In the genomic region with DNA sequence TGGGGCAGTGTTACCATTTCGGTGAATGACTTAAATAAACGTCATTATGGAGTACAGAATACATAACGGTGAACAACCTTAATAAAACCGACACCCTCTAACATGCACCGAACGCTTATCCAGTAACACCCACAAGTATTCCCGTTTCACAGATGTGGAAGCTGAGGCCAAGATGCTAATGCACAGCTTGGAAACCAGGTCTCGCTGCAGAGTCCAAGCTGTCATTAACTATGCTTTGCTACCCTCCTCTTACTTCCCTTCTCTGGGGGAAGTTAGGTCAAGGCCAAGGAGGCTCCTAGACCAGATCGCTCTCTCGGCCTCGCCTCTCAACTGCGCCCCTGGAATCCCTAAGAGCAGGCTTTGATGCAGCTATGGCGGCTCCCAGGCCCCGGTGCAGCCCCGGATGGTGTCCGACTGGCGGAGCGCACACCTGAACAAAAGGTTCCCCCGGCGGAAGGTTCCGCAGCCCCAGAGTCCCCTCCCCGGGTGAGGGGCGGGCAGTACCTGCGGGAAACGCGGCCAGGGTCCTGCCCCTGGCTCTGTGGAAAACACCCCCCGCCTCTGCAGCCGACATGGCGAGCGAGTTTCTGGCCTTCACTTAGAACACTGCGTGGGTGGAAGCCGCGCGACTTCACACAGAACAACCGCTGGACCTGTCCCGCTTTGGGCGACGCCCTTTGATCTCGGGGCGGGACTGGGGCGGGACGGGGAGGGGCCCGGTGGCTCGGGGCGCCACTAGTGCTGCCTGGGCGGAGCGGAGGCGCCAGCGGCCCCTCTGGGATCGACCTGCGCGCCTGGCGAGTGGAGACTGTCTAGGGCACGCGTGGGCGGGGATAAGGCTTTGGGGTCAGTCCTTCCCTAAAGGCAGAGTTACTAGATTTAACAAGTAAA, we compare ENCODE assay signal across 1 cellular context.
A peak's percentile ranks its signal among the peaks of the same experiment; 100 is the strongest.
TF ChIP-seq lines count a peak whose summit lies in the region.

A gene with protein sequence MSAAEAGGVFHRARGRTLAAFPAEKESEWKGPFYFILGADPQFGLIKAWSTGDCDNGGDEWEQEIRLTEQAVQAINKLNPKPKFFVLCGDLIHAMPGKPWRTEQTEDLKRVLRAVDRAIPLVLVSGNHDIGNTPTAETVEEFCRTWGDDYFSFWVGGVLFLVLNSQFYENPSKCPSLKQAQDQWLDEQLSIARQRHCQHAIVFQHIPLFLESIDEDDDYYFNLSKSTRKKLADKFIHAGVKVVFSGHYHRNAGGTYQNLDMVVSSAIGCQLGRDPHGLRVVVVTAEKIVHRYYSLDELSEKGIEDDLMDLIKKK (minus strand): TSS at position 685 of the 891 bp plus-strand sequence. CDS start 111 bp downstream, at position 574.

TF ChIP-seq in HEK293, 187 proteins besides CTCF, POLR2A, EP300 and RAD21 (continued from another document and continues in another):
- TF ChIP-seq HOXD13 (CRISPR knock-in tag; IDR thresholded peaks at IDR 0.05; ENCODE audit: borderline replicate concordance) (0 out of 2 replicates have a peak, but pooled peaks have one; percentile 39), ZBTB17 (tag by site-specific recombination; IDR thresholded peaks at IDR 0.05) (peak; percentile 98), ZNF791 (tag by site-specific recombination; IDR thresholded peaks at IDR 0.05) (no peak), ZNF10 (tag by site-specific recombination; IDR thresholded peaks at IDR 0.05) (peak; percentile 65; the same call in 1 of the 2 replicates), KLF7 (tag by site-specific recombination; IDR thresholded peaks at IDR 0.05; ENCODE audit: borderline replicate concordance) (peak; percentile 99), ZNF248 (tag by site-specific recombination; IDR thresholded peaks at IDR 0.05) (0 out of 2 replicates have a peak, but pooled peaks have one; percentile 39), ZNF423 (tag by site-specific recombination; IDR thresholded peaks at IDR 0.05) (no peak), KLF10 (tag by site-specific recombination; IDR thresholded peaks at IDR 0.05) (peak; percentile 64; the same call in 1 of the 2 replicates), SETDB1 (IDR thresholded peaks at IDR 0.05; ENCODE audit: insufficient read length, low read length) (peak; percentile 68), ZNF202 (tag by site-specific recombination; IDR thresholded peaks at IDR 0.05; ENCODE audit: borderline replicate concordance) (no peak), ZNF2 (tag by site-specific recombination; IDR thresholded peaks at IDR 0.05) (peak; percentile 94), ZNF776 (tag by site-specific recombination; IDR thresholded peaks at IDR 0.05; ENCODE audit: borderline replicate concordance) (peak; percentile 66; the same call in 1 of the 2 replicates), ZNF529 (tag by site-specific recombination; IDR thresholded peaks at IDR 0.05; ENCODE audit: insufficient replicate concordance) (no peak), ZNF391 (tag by site-specific recombination; IDR thresholded peaks at IDR 0.05; ENCODE audit: borderline replicate concordance, low read depth) (peak; percentile 91; the same call in 1 of the 2 replicates), ZNF830 (tag by site-specific recombination; IDR thresholded peaks at IDR 0.05; ENCODE audit: low read depth) (no peak), ZNF501 (tag by site-specific recombination; IDR thresholded peaks at IDR 0.05) (peak; percentile 94; the same call in 1 of the 2 replicates), WT1 (tag by site-specific recombination; IDR thresholded peaks at IDR 0.05) (peak; percentile 54), ZNF555 (tag by site-specific recombination; conservative IDR thresholded peaks at IDR 0.05) (no peak), ZBTB20 (tag by site-specific recombination; IDR thresholded peaks at IDR 0.05) (peak; percentile 85), ZNF701 (tag by site-specific recombination; IDR thresholded peaks at IDR 0.05) (no peak), KLF8 (tag by site-specific recombination; IDR thresholded peaks at IDR 0.05) (peak; percentile 99), ZFP3 (tag by site-specific recombination; IDR thresholded peaks at IDR 0.05; ENCODE audit: low read depth) (0 out of 2 replicates have a peak, but pooled peaks have one; percentile 23), ZNF473 (tag by site-specific recombination; IDR thresholded peaks at IDR 0.05) (peak; percentile 91), ZNF239 (tag by site-specific recombination; IDR thresholded peaks at IDR 0.05) (peak; percentile 75), ZNF777 (tag by site-specific recombination; IDR thresholded peaks at IDR 0.05; ENCODE audit: borderline replicate concordance) (peak; percentile 97), ZNF843 (tag by site-specific recombination; IDR thresholded peaks at IDR 0.05) (peak; percentile 64), KLF9 (tag by site-specific recombination; IDR thresholded peaks at IDR 0.05; ENCODE audit: low read depth) (peak; percentile 90), REPIN1 (tag by site-specific recombination; IDR thresholded peaks at IDR 0.05; ENCODE audit: low read depth) (peak; percentile 97), ZNF426 (tag by site-specific recombination; IDR thresholded peaks at IDR 0.05) (no peak)
- TF ChIP-seq, protein P1, sequence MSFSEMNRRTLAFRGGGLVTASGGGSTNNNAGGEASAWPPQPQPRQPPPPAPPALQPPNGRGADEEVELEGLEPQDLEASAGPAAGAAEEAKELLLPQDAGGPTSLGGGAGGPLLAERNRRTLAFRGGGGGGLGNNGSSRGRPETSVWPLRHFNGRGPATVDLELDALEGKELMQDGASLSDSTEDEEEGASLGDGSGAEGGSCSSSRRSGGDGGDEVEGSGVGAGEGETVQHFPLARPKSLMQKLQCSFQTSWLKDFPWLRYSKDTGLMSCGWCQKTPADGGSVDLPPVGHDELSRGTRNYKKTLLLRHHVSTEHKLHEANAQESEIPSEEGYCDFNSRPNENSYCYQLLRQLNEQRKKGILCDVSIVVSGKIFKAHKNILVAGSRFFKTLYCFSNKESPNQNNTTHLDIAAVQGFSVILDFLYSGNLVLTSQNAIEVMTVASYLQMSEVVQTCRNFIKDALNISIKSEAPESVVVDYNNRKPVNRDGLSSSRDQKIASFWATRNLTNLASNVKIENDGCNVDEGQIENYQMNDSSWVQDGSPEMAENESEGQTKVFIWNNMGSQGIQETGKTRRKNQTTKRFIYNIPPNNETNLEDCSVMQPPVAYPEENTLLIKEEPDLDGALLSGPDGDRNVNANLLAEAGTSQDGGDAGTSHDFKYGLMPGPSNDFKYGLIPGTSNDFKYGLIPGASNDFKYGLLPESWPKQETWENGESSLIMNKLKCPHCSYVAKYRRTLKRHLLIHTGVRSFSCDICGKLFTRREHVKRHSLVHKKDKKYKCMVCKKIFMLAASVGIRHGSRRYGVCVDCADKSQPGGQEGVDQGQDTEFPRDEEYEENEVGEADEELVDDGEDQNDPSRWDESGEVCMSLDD (tag by site-specific recombination; IDR thresholded peaks at IDR 0.05) = peak; percentile 87
- TF ChIP-seq, protein P2, sequence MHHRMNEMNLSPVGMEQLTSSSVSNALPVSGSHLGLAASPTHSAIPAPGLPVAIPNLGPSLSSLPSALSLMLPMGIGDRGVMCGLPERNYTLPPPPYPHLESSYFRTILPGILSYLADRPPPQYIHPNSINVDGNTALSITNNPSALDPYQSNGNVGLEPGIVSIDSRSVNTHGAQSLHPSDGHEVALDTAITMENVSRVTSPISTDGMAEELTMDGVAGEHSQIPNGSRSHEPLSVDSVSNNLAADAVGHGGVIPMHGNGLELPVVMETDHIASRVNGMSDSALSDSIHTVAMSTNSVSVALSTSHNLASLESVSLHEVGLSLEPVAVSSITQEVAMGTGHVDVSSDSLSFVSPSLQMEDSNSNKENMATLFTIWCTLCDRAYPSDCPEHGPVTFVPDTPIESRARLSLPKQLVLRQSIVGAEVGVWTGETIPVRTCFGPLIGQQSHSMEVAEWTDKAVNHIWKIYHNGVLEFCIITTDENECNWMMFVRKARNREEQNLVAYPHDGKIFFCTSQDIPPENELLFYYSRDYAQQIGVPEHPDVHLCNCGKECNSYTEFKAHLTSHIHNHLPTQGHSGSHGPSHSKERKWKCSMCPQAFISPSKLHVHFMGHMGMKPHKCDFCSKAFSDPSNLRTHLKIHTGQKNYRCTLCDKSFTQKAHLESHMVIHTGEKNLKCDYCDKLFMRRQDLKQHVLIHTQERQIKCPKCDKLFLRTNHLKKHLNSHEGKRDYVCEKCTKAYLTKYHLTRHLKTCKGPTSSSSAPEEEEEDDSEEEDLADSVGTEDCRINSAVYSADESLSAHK (tag by site-specific recombination; IDR thresholded peaks at IDR 0.05) = peak; percentile 47; the same call in 1 of the 2 replicates
- TF ChIP-seq, protein P3, sequence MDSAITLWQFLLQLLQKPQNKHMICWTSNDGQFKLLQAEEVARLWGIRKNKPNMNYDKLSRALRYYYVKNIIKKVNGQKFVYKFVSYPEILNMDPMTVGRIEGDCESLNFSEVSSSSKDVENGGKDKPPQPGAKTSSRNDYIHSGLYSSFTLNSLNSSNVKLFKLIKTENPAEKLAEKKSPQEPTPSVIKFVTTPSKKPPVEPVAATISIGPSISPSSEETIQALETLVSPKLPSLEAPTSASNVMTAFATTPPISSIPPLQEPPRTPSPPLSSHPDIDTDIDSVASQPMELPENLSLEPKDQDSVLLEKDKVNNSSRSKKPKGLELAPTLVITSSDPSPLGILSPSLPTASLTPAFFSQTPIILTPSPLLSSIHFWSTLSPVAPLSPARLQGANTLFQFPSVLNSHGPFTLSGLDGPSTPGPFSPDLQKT (IDR thresholded peaks at IDR 0.05; ENCODE audit: borderline replicate concordance, low read depth, low read length) = no peak
- TF ChIP-seq, protein P4, sequence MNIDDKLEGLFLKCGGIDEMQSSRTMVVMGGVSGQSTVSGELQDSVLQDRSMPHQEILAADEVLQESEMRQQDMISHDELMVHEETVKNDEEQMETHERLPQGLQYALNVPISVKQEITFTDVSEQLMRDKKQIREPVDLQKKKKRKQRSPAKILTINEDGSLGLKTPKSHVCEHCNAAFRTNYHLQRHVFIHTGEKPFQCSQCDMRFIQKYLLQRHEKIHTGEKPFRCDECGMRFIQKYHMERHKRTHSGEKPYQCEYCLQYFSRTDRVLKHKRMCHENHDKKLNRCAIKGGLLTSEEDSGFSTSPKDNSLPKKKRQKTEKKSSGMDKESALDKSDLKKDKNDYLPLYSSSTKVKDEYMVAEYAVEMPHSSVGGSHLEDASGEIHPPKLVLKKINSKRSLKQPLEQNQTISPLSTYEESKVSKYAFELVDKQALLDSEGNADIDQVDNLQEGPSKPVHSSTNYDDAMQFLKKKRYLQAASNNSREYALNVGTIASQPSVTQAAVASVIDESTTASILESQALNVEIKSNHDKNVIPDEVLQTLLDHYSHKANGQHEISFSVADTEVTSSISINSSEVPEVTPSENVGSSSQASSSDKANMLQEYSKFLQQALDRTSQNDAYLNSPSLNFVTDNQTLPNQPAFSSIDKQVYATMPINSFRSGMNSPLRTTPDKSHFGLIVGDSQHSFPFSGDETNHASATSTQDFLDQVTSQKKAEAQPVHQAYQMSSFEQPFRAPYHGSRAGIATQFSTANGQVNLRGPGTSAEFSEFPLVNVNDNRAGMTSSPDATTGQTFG (tag by site-specific recombination; IDR thresholded peaks at IDR 0.05; ENCODE audit: borderline replicate concordance) = peak; percentile 78; the same call in 1 of the 2 replicates
- TF ChIP-seq, protein P5, sequence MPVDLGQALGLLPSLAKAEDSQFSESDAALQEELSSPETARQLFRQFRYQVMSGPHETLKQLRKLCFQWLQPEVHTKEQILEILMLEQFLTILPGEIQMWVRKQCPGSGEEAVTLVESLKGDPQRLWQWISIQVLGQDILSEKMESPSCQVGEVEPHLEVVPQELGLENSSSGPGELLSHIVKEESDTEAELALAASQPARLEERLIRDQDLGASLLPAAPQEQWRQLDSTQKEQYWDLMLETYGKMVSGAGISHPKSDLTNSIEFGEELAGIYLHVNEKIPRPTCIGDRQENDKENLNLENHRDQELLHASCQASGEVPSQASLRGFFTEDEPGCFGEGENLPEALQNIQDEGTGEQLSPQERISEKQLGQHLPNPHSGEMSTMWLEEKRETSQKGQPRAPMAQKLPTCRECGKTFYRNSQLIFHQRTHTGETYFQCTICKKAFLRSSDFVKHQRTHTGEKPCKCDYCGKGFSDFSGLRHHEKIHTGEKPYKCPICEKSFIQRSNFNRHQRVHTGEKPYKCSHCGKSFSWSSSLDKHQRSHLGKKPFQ (tag by site-specific recombination; IDR thresholded peaks at IDR 0.05) = peak; percentile 73; the same call in 1 of the 2 replicates
- TF ChIP-seq, protein P6, sequence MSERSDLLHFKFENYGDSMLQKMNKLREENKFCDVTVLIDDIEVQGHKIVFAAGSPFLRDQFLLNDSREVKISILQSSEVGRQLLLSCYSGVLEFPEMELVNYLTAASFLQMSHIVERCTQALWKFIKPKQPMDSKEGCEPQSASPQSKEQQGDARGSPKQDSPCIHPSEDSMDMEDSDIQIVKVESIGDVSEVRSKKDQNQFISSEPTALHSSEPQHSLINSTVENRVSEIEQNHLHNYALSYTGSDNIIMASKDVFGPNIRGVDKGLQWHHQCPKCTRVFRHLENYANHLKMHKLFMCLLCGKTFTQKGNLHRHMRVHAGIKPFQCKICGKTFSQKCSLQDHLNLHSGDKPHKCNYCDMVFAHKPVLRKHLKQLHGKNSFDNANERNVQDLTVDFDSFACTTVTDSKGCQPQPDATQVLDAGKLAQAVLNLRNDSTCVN (tag by site-specific recombination; optimal IDR thresholded peaks at IDR 0.05) = peak; percentile 48
- TF ChIP-seq, protein P7, sequence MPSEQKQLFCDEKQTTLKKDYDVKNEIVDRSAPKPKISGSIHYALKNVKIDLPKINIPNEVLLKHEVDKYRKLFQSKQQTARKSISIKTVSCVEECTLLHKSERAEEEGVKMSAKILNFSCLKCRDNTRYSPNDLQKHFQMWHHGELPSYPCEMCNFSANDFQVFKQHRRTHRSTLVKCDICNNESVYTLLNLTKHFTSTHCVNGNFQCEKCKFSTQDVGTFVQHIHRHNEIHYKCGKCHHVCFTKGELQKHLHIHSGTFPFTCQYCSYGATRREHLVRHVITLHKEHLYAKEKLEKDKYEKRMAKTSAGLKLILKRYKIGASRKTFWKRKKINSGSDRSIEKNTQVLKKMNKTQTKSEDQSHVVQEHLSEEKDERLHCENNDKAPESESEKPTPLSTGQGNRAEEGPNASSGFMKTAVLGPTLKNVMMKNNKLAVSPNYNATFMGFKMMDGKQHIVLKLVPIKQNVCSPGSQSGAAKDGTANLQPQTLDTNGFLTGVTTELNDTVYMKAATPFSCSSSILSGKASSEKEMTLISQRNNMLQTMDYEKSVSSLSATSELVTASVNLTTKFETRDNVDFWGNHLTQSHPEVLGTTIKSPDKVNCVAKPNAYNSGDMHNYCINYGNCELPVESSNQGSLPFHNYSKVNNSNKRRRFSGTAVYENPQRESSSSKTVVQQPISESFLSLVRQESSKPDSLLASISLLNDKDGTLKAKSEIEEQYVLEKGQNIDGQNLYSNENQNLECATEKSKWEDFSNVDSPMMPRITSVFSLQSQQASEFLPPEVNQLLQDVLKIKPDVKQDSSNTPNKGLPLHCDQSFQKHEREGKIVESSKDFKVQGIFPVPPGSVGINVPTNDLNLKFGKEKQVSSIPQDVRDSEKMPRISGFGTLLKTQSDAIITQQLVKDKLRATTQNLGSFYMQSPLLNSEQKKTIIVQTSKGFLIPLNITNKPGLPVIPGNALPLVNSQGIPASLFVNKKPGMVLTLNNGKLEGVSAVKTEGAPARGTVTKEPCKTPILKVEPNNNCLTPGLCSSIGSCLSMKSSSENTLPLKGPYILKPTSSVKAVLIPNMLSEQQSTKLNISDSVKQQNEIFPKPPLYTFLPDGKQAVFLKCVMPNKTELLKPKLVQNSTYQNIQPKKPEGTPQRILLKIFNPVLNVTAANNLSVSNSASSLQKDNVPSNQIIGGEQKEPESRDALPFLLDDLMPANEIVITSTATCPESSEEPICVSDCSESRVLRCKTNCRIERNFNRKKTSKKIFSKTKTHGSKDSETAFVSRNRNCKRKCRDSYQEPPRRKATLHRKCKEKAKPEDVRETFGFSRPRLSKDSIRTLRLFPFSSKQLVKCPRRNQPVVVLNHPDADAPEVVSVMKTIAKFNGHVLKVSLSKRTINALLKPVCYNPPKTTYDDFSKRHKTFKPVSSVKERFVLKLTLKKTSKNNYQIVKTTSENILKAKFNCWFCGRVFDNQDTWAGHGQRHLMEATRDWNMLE (tag by site-specific recombination; conservative IDR thresholded peaks at IDR 0.05; ENCODE audit: low read depth) = peak; percentile 98
